Comparison of ENCODE assay signal across 19 cellular contexts in genomic region chrX:16848541-16848940, GRCh38.
"Had no signal": no experiment of that assay in that cellular context is flagged by ENCODE, and none has a peak within 500 bp of the region (broad histone marks: within the 10 kb centered on the region; RNA-seq: fewer than 3 reads in every experiment).

No MANE protein-coding gene starts in this region.

- ATAC-seq: activated CD8-positive, alpha-beta memory T cell treated with anti-CD3 and anti-CD28 coated beads, Interleukin-2, amount 10 ng/mL, durations not matched to agents 7 days and 5 days; activated CD8-positive, alpha-beta T cell treated with anti-CD3 and anti-CD28 coated beads for 36 hours; naive thymus-derived CD8-positive, alpha-beta T cell; right lobe of liver had no signal

- H2AFZ ChIP-seq: hepatocyte, neural progenitor cell had no signal

- H3K27me3 ChIP-seq: hepatocyte, neural progenitor cell, right lobe of liver, tibial nerve had no signal

- H3K9me3 ChIP-seq: left ventricle myocardium inferior, right lobe of liver, tibial nerve had no signal

- DNase-seq: activated CD4-positive, alpha-beta T cell treated with anti-CD3 and anti-CD28 coated beads, Interleukin-2, amount 10 ng/mL, durations not matched to agents 7 days and 5 days; activated CD4-positive, CD25-positive, alpha-beta regulatory T cell treated with anti-CD3 and anti-CD28 coated beads, Interleukin-2, amount 50 U/mL, for 72 hours; activated CD8-positive, alpha-beta memory T cell treated with anti-CD3 and anti-CD28 coated beads, Interleukin-2, amount 10 ng/mL, durations not matched to agents 7 days and 5 days; activated CD8-positive, alpha-beta T cell treated with anti-CD3 and anti-CD28 coated beads for 36 hours; activated gamma-delta T cell treated with Interleukin-2 at 50 U/mL for 16 hours; anterior cingulate cortex; effector CD4-positive, alpha-beta T cell; erythroblast; left ventricle myocardium inferior; naive thymus-derived CD8-positive, alpha-beta T cell; posterior cingulate gyrus; right lobe of liver; stimulated activated CD4-positive, alpha-beta T cell treated with anti-CD3 and anti-CD28 coated beads, Interleukin-1b, Interleukin-23, amount 100 ng/mL, for 48 hours; stimulated activated naive CD8-positive, alpha-beta T cell treated with anti-CD3 and anti-CD28 coated beads, Interleukin-15, amount 100 ng/mL, for 72 hours; WERI-Rb-1 had no signal

- H3K27ac ChIP-seq: hepatocyte, left ventricle myocardium inferior, neural progenitor cell, right lobe of liver, skin epidermis, tibial nerve, WERI-Rb-1 had no signal

- H3K4me3 ChIP-seq: hepatocyte, left ventricle myocardium inferior, neural progenitor cell, right lobe of liver, skin epidermis, tibial nerve had no signal

- H3K4me1 ChIP-seq: left ventricle myocardium inferior, neural progenitor cell, right lobe of liver had no signal
